In the genomic region with DNA sequence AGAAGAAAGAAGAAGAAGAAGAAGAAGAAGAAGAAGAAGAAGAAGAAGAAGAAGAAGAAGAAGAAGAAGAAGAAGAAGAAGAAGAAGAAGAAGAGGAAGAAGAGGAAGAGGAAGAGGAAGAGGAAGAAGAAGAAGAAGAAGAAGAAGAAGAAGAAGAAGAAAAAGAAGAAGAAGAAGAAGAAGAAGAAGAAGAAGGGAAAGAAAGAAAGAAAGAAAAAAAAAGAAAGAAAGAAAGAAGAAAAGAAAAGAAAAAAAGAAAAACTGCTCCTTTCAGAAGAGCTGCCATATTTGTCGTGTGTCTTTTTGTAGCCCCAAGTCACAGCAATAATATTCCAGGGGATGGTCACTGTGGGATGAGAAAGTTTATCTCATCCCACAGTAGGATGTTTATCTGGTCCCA, we compare ENCODE assay signal across 2 cellular contexts. TPM values are rescaled to one million over a fixed set of nuclear protein-coding genes. Genes with fewer than 3 reads are reported as not detected.
"Had no signal": no experiment of that assay in that cellular context is flagged by ENCODE, and none has a peak within 500 bp of the region (broad histone marks: within the 10 kb centered on the region; RNA-seq: fewer than 3 reads in every experiment).

No MANE protein-coding gene starts in this region.

RNA-seq across cellular contexts. Expression of gene GLT8D2, which starts 28.1 kb away (rescaled TPM):
- total RNA-seq: activated naive CD4-positive, alpha-beta T cell treated with anti-CD3 and anti-CD28 coated beads for 36 hours; activated naive CD8-positive, alpha-beta T cell treated with anti-CD3 and anti-CD28 coated beads, Interleukin-2, amount 10 ng/mL, durations not matched to agents 7 days and 5 days had no signal
